Comparison of ENCODE assay signal across 8 cellular contexts in genomic region chr13:94329754-94330551, GRCh38.
DNase-seq lines count a peak whose midpoint lies in the region; ATAC-seq and TF ChIP-seq lines count a peak whose summit lies in the region.

No MANE protein-coding gene starts in this region.

- no peaks in the 10 kb centered on the region for H3F3A ChIP-seq in PC-3 (ENCODE audit: low read length, unreplicated experiment)

- H3K4me1 ChIP-seq in PC-3 (ENCODE audit: insufficient read depth, low read length) (peaks cover 15% of the 10 kb centered on the region), esophagus (ENCODE audit: control insufficient read depth in 2 of 2, insufficient read depth in 2 of 2, low read length in 1 of 2) (peaks cover 0 to 5% of the 10 kb centered on the region in 2 donors), prostate gland (replicated peaks) (no peaks in the 10 kb centered on the region)

- H3K9me3 ChIP-seq in PC-3 (ENCODE audit: low read length) (no peaks in the 10 kb centered on the region), esophagus (ENCODE audit: control insufficient read depth in 2 of 2, insufficient read depth in 1 of 2, low read depth in 1 of 2, low read length in 1 of 2) (no peaks in the 10 kb centered on the region), prostate gland (no peaks in the 10 kb centered on the region)

- peak overlapping the region; percentile 39; the same call in 1 of the 2 replicates for H3K4me2 ChIP-seq in PC-3 (ENCODE audit: low read length)

- H3K9ac ChIP-seq in PC-3 (ENCODE audit: low read length), result no peak overlapping the region

- intact Hi-C loops in PC-3 (cut with micrococcal nuclease) (no loop called here), prostate gland (cut with DNase I) (no loop called here)

- no peak for TF ChIP-seq POLR2A in prostate gland (IDR thresholded peaks at IDR 0.05)

- ATAC-seq in PC-3, result peak; percentile 79
- ATAC-seq in GM19328 (IDR thresholded peaks at IDR 0.05; ENCODE audit: unreplicated experiment), result no peak

- DNase-seq in COLO829 (ENCODE audit: low spot score) (peak; percentile 40), PC-3 (peak; percentile 87), prostate gland (ENCODE audit: low spot score) (peak; percentile 9), KG1 (lab: John Stamatoyannopoulos, UW) (no peak), GM10266 (ENCODE audit: extremely low spot score) (no peak), 8988T (no peak)

- WGBS in esophagus, 2 donors, result 33 to 40% methylated on average over 7 of the region's 7 CpGs
- 36% methylated on average over 7 of the region's 7 CpGs for WGBS in prostate gland

- 0 out of 2 replicates have a peak overlapping the region, but pooled peaks have one; percentile 17 for H2AFZ ChIP-seq in PC-3 (ENCODE audit: low read length)

- no peaks in the 10 kb centered on the region for H3K9me2 ChIP-seq in PC-3 (replicated peaks; ENCODE audit: low read length)

- BruUV-seq in PC-3 (replicated peaks; lab: Mats Ljungman, UMichigan), result no TSS peak

- POLR2A ChIA-PET in PC-3 (lab: Charles Lee; ENCODE audit: unreplicated experiment), result no interaction called here

- H3K27me3 ChIP-seq in PC-3 (ENCODE audit: low read length), result no peaks in the 10 kb centered on the region
- H3K27me3 ChIP-seq in esophagus (ENCODE audit: control insufficient read depth in 1 of 2, insufficient read depth in 2 of 2, low read length in 2 of 2), result no peaks in the 10 kb centered on the region
- no peaks in the 10 kb centered on the region for H3K27me3 ChIP-seq in prostate gland (replicated peaks; ENCODE audit: insufficient read depth)

- TF ChIP-seq CTCF in PC-3 (conservative IDR thresholded peaks at IDR 0.05; ENCODE audit: low read depth, low read length) (no peak), prostate gland (IDR thresholded peaks at IDR 0.05) (no peak), GM10266 (IDR thresholded peaks at IDR 0.05; ENCODE audit: control insufficient read depth, insufficient read depth, low read depth, missing control alignments) (no peak)

- CTCF ChIA-PET in PC-3 (lab: Charles Lee), result no interaction called here

- H3K4me3 ChIP-seq in PC-3 (ENCODE audit: low read length) (no peak overlapping the region), esophagus (ENCODE audit: low read depth in 1 of 2, low read length in 2 of 2) (no peak overlapping the region), prostate gland (no peak overlapping the region)

- no peaks in the 10 kb centered on the region for H3K79me2 ChIP-seq in PC-3 (ENCODE audit: low read length)

- H4K20me1 ChIP-seq in PC-3 (ENCODE audit: low read length), result no peaks in the 10 kb centered on the region

- H3K27ac ChIP-seq in PC-3 (ENCODE audit: low read length) (peak overlapping the region; percentile 68), esophagus (ENCODE audit: low read depth in 2 of 2, low read length in 1 of 2) (peak overlapping the region; percentile 49 to 65), prostate gland (peak overlapping the region in 1 of 2 donors; percentile 25)

- H3K36me3 ChIP-seq in PC-3 (ENCODE audit: low read depth, low read length) (no peaks in the 10 kb centered on the region), esophagus (ENCODE audit: control insufficient read depth in 2 of 2, insufficient read depth in 2 of 2, low read length in 1 of 2) (no peaks in the 10 kb centered on the region), prostate gland (no peaks in the 10 kb centered on the region)

Comparison
In these comparisons a context has a peak if more than half of its experiments do, and no peak if none do; other contexts are left out.
1. DNase-seq: peak in COLO829 (single experiment), PC-3 (single experiment) and prostate gland (single experiment); none in KG1 (single experiment), GM10266 (single experiment) and 8988T (single experiment).